ENCODE assay signal across 22 cellular contexts in the genomic region with DNA sequence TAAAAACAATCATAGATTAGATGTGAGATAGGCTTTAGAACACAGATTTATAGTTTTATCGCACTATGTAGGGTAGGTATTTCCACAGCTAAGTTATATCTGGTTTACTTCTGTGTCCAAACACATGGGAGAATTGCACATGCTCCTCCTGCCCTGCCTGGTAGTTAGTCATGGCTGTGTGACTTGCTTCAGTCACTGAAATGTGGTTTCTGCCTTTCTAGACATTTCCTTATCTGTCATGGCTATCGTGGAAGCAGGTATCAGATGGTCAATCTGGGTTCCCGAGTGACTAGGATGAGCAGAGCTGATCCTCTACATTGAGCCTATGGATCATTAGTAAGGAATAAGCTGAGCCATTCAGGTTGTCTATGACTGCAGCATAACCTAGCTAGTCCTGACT.
"Had no signal": no experiment of that assay in that cellular context is flagged by ENCODE, and none has a peak within 500 bp of the region (broad histone marks: within the 10 kb centered on the region; RNA-seq: fewer than 3 reads in every experiment).

No MANE protein-coding gene starts in this region.

- H3K4me1 Mint-ChIP-seq: endodermal cell; stimulated activated effector memory CD8-positive, alpha-beta T cell treated with anti-CD3 and anti-CD28 coated beads, Interleukin-12 subunit alpha, Interleukin-12 subunit beta, amount 100 ng/mL, for 72 hours had no signal

- H2AFZ ChIP-seq: hepatocyte had no signal

- H3K9me3 ChIP-seq: colonic mucosa, esophagus squamous epithelium, mucosa of descending colon, neutrophil, right atrium auricular region, suprapubic skin, thyroid gland, upper lobe of left lung, uterus had no signal

- H3K9me3 Mint-ChIP-seq: stimulated activated effector memory CD8-positive, alpha-beta T cell treated with anti-CD3 and anti-CD28 coated beads, Interleukin-12 subunit alpha, Interleukin-12 subunit beta, amount 100 ng/mL, for 72 hours had no signal

- H3K27me3 Mint-ChIP-seq: naive thymus-derived CD8-positive, alpha-beta T cell had no signal

- H3K36me3 ChIP-seq: colonic mucosa, esophagus squamous epithelium, neutrophil, right atrium auricular region, suprapubic skin, thyroid gland, uterus had no signal

- H3K79me2 ChIP-seq: hepatocyte had no signal

- H3K27me3 ChIP-seq: colonic mucosa, esophagus squamous epithelium, hepatocyte, neutrophil, right atrium auricular region, suprapubic skin, thyroid gland, upper lobe of left lung, uterus had no signal

- DNase-seq: colonic mucosa; dermis blood vessel endothelial cell; effector CD4-positive, alpha-beta T cell; endodermal cell; esophagus squamous epithelium; foreskin melanocyte; head of caudate nucleus; kidney glomerular epithelial cell; mucosa of descending colon; naive thymus-derived CD8-positive, alpha-beta T cell; stimulated activated CD4-positive, alpha-beta T cell treated with anti-CD3 and anti-CD28 coated beads, Interleukin-2, amount 100 ng/mL, for 48 hours; stimulated activated naive CD8-positive, alpha-beta T cell treated with anti-CD3 and anti-CD28 coated beads, Interleukin-15, Interleukin-2, amounts not matched to agents 100 U/mL and 50 U/mL, for 24 hours; thyroid gland; upper lobe of left lung; uterus had no signal

- H3K4me2 ChIP-seq: hepatocyte, smooth muscle cell had no signal

- ATAC-seq: left lobe of liver; mucosa of descending colon; naive thymus-derived CD8-positive, alpha-beta T cell; stimulated activated effector memory CD8-positive, alpha-beta T cell treated with anti-CD3 and anti-CD28 coated beads, Interleukin-12 subunit alpha, Interleukin-12 subunit beta, amount 100 ng/mL, for 72 hours; stimulated activated naive CD8-positive, alpha-beta T cell treated with anti-CD3 and anti-CD28 coated beads, Interleukin-15, Interleukin-2, amounts not matched to agents 100 U/mL and 50 U/mL, for 24 hours had no signal

- H3K4me3 Mint-ChIP-seq: endodermal cell; naive thymus-derived CD8-positive, alpha-beta T cell; stimulated activated effector memory CD8-positive, alpha-beta T cell treated with anti-CD3 and anti-CD28 coated beads, Interleukin-12 subunit alpha, Interleukin-12 subunit beta, amount 100 ng/mL, for 72 hours had no signal

- H3K4me3 ChIP-seq: colonic mucosa, esophagus squamous epithelium, hepatocyte, mucosa of descending colon, right atrium auricular region, smooth muscle cell, suprapubic skin, thyroid gland, upper lobe of left lung, uterus had no signal

- H3K36me3 Mint-ChIP-seq: stimulated activated effector memory CD8-positive, alpha-beta T cell treated with anti-CD3 and anti-CD28 coated beads, Interleukin-12 subunit alpha, Interleukin-12 subunit beta, amount 100 ng/mL, for 72 hours had no signal

- H3K27ac Mint-ChIP-seq: endodermal cell; naive thymus-derived CD8-positive, alpha-beta T cell; stimulated activated effector memory CD8-positive, alpha-beta T cell treated with anti-CD3 and anti-CD28 coated beads, Interleukin-12 subunit alpha, Interleukin-12 subunit beta, amount 100 ng/mL, for 72 hours had no signal

- H3K27ac ChIP-seq: colonic mucosa, esophagus squamous epithelium, hepatocyte, neutrophil, right atrium auricular region, suprapubic skin, thyroid gland, upper lobe of left lung, uterus had no signal

- H3K4me1 ChIP-seq: colonic mucosa, esophagus squamous epithelium, right atrium auricular region, suprapubic skin, thyroid gland, upper lobe of left lung, uterus had no signal
